Comparison of ENCODE assay signal across 2 cellular contexts in genomic region chr9:136230773-136231172, GRCh38.
TF ChIP-seq lines count a peak whose summit lies in the region.

No MANE protein-coding gene starts in this region.

TF ChIP-seq in GM23338, 12 proteins besides CTCF, POLR2A, EP300 and RAD21:
- TF ChIP-seq ZNF114 (CRISPR knock-in tag; IDR thresholded peaks at IDR 0.05) (no peak), EZH2phosphoT487 (IDR thresholded peaks at IDR 0.05; ENCODE audit: unreplicated experiment) (no peak), NANOG (IDR thresholded peaks at IDR 0.05; ENCODE audit: borderline replicate concordance) (no peak), REST (IDR thresholded peaks at IDR 0.05; ENCODE audit: unreplicated experiment) (no peak), STAT1 (IDR thresholded peaks at IDR 0.05; ENCODE audit: unreplicated experiment) (no peak), ETS1 (IDR thresholded peaks at IDR 0.05) (no peak), ZNF331 (CRISPR knock-in tag; IDR thresholded peaks at IDR 0.05; ENCODE audit: low read depth) (no peak), JUNB (IDR thresholded peaks at IDR 0.05; ENCODE audit: unreplicated experiment) (no peak), ZNF462 (CRISPR knock-in tag; IDR thresholded peaks at IDR 0.05) (no peak), CREB1 (CRISPR knock-in tag; IDR thresholded peaks at IDR 0.05; ENCODE audit: low read depth) (no peak), POLR2AphosphoS5 (IDR thresholded peaks at IDR 0.05; ENCODE audit: low read depth) (no peak), EZH2 (IDR thresholded peaks at IDR 0.05; ENCODE audit: low read depth, unreplicated experiment) (no peak)

TF ChIP-seq in K562, 482 proteins besides CTCF, POLR2A, EP300 and RAD21:
- no peak for TF ChIP-seq E2F3 (CRISPR knock-in tag; IDR thresholded peaks at IDR 0.05)
- no peak for TF ChIP-seq PHF8 (IDR thresholded peaks at IDR 0.05; ENCODE audit: borderline replicate concordance, low read length)
- no peak for TF ChIP-seq HDAC3 (IDR thresholded peaks at IDR 0.05; ENCODE audit: borderline replicate concordance, partially characterized antibody)
- TF ChIP-seq POLR3A (IDR thresholded peaks at IDR 0.05; ENCODE audit: borderline replicate concordance, extremely low read depth, insufficient read depth, insufficient read length), result no peak
- TF ChIP-seq GATA2 (CRISPR knock-in tag; IDR thresholded peaks at IDR 0.05), result no peak
- no peak for TF ChIP-seq ARID4B (CRISPR knock-in tag; IDR thresholded peaks at IDR 0.05)
- TF ChIP-seq BHLHE40 (IDR thresholded peaks at IDR 0.05; ENCODE audit: low read length), result no peak
- no peak for TF ChIP-seq ZFP30 (CRISPR knock-in tag; IDR thresholded peaks at IDR 0.05; ENCODE audit: borderline replicate concordance)
- TF ChIP-seq NCOA1 (IDR thresholded peaks at IDR 0.05; ENCODE audit: low read depth), result no peak
